Comparison of ENCODE assay signal across 24 cellular contexts in genomic region chr7:155402941-155403340, GRCh38. TPM values are rescaled to one million over a fixed set of nuclear protein-coding genes. Genes with fewer than 3 reads are reported as not detected.
"Had no signal": no experiment of that assay in that cellular context is flagged by ENCODE, and none has a peak within 500 bp of the region (broad histone marks: within the 10 kb centered on the region; RNA-seq: fewer than 3 reads in every experiment).

No MANE protein-coding gene starts in this region.

- H3K36me3 Mint-ChIP-seq: activated naive CD8-positive, alpha-beta T cell treated with anti-CD3 and anti-CD28 coated beads for 36 hours had no signal

- H3K27ac ChIP-seq: breast epithelium, coronary artery, esophagus squamous epithelium, gastroesophageal sphincter, heart left ventricle, prostate gland, right atrium auricular region, suprapubic skin, transverse colon, uterus had no signal

- H3K4me1 Mint-ChIP-seq: activated T-helper 17 cell treated with anti-CD3 and anti-CD28 coated beads, Interleukin-2, amount 50 U/mL, for 72 hours; endodermal cell had no signal

- H3K27ac Mint-ChIP-seq: activated naive CD8-positive, alpha-beta T cell treated with anti-CD3 and anti-CD28 coated beads for 36 hours; activated T-helper 17 cell treated with anti-CD3 and anti-CD28 coated beads, Interleukin-2, amount 50 U/mL, for 72 hours; endodermal cell; stimulated activated naive CD8-positive, alpha-beta T cell treated with anti-CD3 and anti-CD28 coated beads, Interleukin-15, Interleukin-2, amounts not matched to agents 100 ng/mL and 50 ng/mL, for 24 hours had no signal

- DNase-seq: activated CD4-positive, alpha-beta T cell treated with anti-CD3 and anti-CD28 coated beads for 1 hour; activated CD4-positive, alpha-beta T cell treated with anti-CD3 and anti-CD28 coated beads, Interleukin-2, amount 50 U/mL, for 1 hour; activated naive CD4-positive, alpha-beta T cell; activated naive CD8-positive, alpha-beta T cell treated with anti-CD3 and anti-CD28 coated beads for 36 hours; activated T-cell treated with anti-CD3 and anti-CD28 coated beads, Interleukin-2, amount 50 U/mL, for 1 hour; endodermal cell; esophagus squamous epithelium; heart left ventricle; islet precursor cell; left colon; mesenchymal stem cell; mucosa of descending colon; stimulated activated CD4-positive, alpha-beta T cell treated with anti-CD3 and anti-CD28 coated beads, Interleukin-12 subunit alpha, Interleukin-12 subunit beta, amount 100 ng/mL, for 4 hours; T-helper 1 cell; transverse colon; uterus had no signal

- ATAC-seq: activated T-helper 17 cell treated with anti-CD3 and anti-CD28 coated beads, Interleukin-2, amount 50 U/mL, for 72 hours; gastroesophageal sphincter; heart left ventricle; left colon; mucosa of descending colon had no signal

- H3K9me3 Mint-ChIP-seq: activated T-helper 17 cell treated with anti-CD3 and anti-CD28 coated beads, Interleukin-2, amount 50 U/mL, for 72 hours; stimulated activated naive CD8-positive, alpha-beta T cell treated with anti-CD3 and anti-CD28 coated beads, Interleukin-15, Interleukin-2, amounts not matched to agents 100 ng/mL and 50 ng/mL, for 24 hours had no signal

- H3K4me3 Mint-ChIP-seq: activated naive CD8-positive, alpha-beta T cell treated with anti-CD3 and anti-CD28 coated beads for 36 hours; activated T-helper 17 cell treated with anti-CD3 and anti-CD28 coated beads, Interleukin-2, amount 50 U/mL, for 72 hours; endodermal cell; stimulated activated naive CD8-positive, alpha-beta T cell treated with anti-CD3 and anti-CD28 coated beads, Interleukin-15, Interleukin-2, amounts not matched to agents 100 ng/mL and 50 ng/mL, for 24 hours had no signal

RNA-seq across cellular contexts. Expression of gene EN2, which starts 55.0 kb away (rescaled TPM):
- total RNA-seq: activated naive CD8-positive, alpha-beta T cell treated with anti-CD3 and anti-CD28 coated beads for 36 hours; activated T-helper 17 cell treated with anti-CD3 and anti-CD28 coated beads, Interleukin-2, amount 50 U/mL, for 72 hours; endodermal cell; left colon; mucosa of descending colon; right atrium auricular region; transverse colon had no signal
